22 cellular contexts compared by ENCODE assay signal in genomic region chr22:45535400-45535799, GRCh38. TPM values are rescaled to one million over a fixed set of nuclear protein-coding genes. Genes with fewer than 3 reads are reported as not detected.
DNase-seq lines count a peak whose midpoint lies in the region; ATAC-seq and TF ChIP-seq lines count a peak whose summit lies in the region.
"Had no signal": no experiment of that assay in that cellular context is flagged by ENCODE, and none has a peak within 500 bp of the region (broad histone marks: within the 10 kb centered on the region; RNA-seq: fewer than 3 reads in every experiment).

No MANE protein-coding gene starts in this region.

- TF ChIP-seq CTCF in hepatocyte (IDR thresholded peaks at IDR 0.05; ENCODE audit: poor library complexity), result no peak
- TF ChIP-seq CTCF in dorsolateral prefrontal cortex (IDR thresholded peaks at IDR 0.05 in 54 of 56, conservative IDR thresholded peaks at IDR 0.05 in 2 of 56; ENCODE audit: low read depth in 1 of 56, partially characterized antibody in 56 of 56), result no peak
- TF ChIP-seq CTCF in psoas muscle (IDR thresholded peaks at IDR 0.05), result no peak

- H2AFZ ChIP-seq in hepatocyte, result no peak overlapping the region

- intact Hi-C loops in dorsolateral prefrontal cortex (cut with DNase I) (no loop called here), psoas muscle (cut with DNase I) (no loop called here)

- H3K79me2 ChIP-seq in hepatocyte, result no peaks in the 10 kb centered on the region

- H3K27ac ChIP-seq in hepatocyte (peak overlapping the region; percentile 63), stomach smooth muscle (ENCODE audit: low read length) (peak overlapping the region; percentile 50), dorsolateral prefrontal cortex (no peak overlapping the region), psoas muscle (no peak overlapping the region)

- H3K36me3 ChIP-seq in hepatocyte (replicated peaks; ENCODE audit: insufficient read depth, low read depth) (no peaks in the 10 kb centered on the region), stomach smooth muscle (ENCODE audit: control insufficient read depth in 2 of 2, insufficient read depth in 2 of 2, low read length in 2 of 2) (no peaks in the 10 kb centered on the region), psoas muscle (ENCODE audit: insufficient read depth in 1 of 2, low read depth in 1 of 2) (no peaks in the 10 kb centered on the region)
- H3K36me3 ChIP-seq: adrenal gland, breast epithelium had no signal

- H3K4me3 ChIP-seq in hepatocyte (no peak overlapping the region), stomach smooth muscle (ENCODE audit: low read length in 2 of 2) (no peak overlapping the region), dorsolateral prefrontal cortex (no peak overlapping the region), psoas muscle (no peak overlapping the region)
- H3K4me3 ChIP-seq: adrenal gland, breast epithelium had no signal

- H3K9me3 ChIP-seq in hepatocyte (ENCODE audit: low read depth) (no peaks in the 10 kb centered on the region), stomach smooth muscle (ENCODE audit: control insufficient read depth in 2 of 2, low read length in 2 of 2) (no peaks in the 10 kb centered on the region), psoas muscle (no peaks in the 10 kb centered on the region)
- H3K9me3 ChIP-seq: adrenal gland, breast epithelium had no signal

- H3K4me1 ChIP-seq in hepatocyte (ENCODE audit: insufficient read depth) (peaks cover 53% of the 10 kb centered on the region), stomach smooth muscle (ENCODE audit: control insufficient read depth, insufficient read depth, low read length) (peaks cover 59% of the 10 kb centered on the region), psoas muscle (peaks cover 11% of the 10 kb centered on the region)

- ATAC-seq in psoas muscle, result no peak
- ATAC-seq: activated CD4-positive, CD25-positive, alpha-beta regulatory T cell treated with anti-CD3 and anti-CD28 coated beads, Interleukin-2, amount 50 U/mL, for 24 hours had no signal

- H4K20me1 ChIP-seq in hepatocyte (ENCODE audit: insufficient read depth, poor library complexity, severe bottlenecking), result no peaks in the 10 kb centered on the region

- WGBS in hepatocyte (ENCODE audit: low lambda C conversion rate, missing lambda C conversion rate), result 58% methylated on average over 4 of the region's 4 CpGs
- WGBS in psoas muscle, 3 donors, result 90 to 93% (median 91%) methylated on average over 4 of the region's 4 CpGs

- no peak overlapping the region for H3K9ac ChIP-seq in stomach smooth muscle (ENCODE audit: low read length in 2 of 2)

- DNase-seq in DMS 273 (lab: John Stamatoyannopoulos, UW; ENCODE audit: unreplicated experiment), result peak; percentile 49
- peak; percentile 23 to 27 for DNase-seq in SHP77 (lab: John Stamatoyannopoulos, UW)
- DNase-seq in hepatocyte (ENCODE audit: low spot score), result peak; percentile 31
- DNase-seq in NCI-H2227 (lab: John Stamatoyannopoulos, UW; ENCODE audit: unreplicated experiment), result no peak
- no peak for DNase-seq in dorsolateral prefrontal cortex
- no peak for DNase-seq in inferior parietal cortex (ENCODE audit: extremely low spot score)
- no peak for DNase-seq in psoas muscle
- DNase-seq: activated naive CD4-positive, alpha-beta T cell; activated T-cell treated with anti-CD3 and anti-CD28 coated beads, Interleukin-2, amount 50 U/mL, for 1 hour; adrenal gland; cortex of kidney; foreskin fibroblast; H7; hippocampal formation; KBM-7; MV-4-11; NCI-H187 treated with DMSO at 0.1 percent for 48 hours; NCI-H82; SIG-M5 had no signal

- H3K27me3 ChIP-seq in hepatocyte (no peaks in the 10 kb centered on the region), stomach smooth muscle (ENCODE audit: control insufficient read depth in 1 of 2, insufficient read depth in 2 of 2, low read length in 2 of 2) (no peaks in the 10 kb centered on the region), dorsolateral prefrontal cortex (peaks cover 0 to 3% (median 0%) of the 10 kb centered on the region in 45 donors), psoas muscle (ENCODE audit: insufficient read depth in 3 of 3, low read length in 2 of 3) (peaks cover 0 to 28% (median 0%) of the 10 kb centered on the region in 3 donors)
- H3K27me3 ChIP-seq: adrenal gland, breast epithelium had no signal

- no peaks in the 10 kb centered on the region for H3K9me2 ChIP-seq in hepatocyte (replicated peaks; ENCODE audit: insufficient read depth)

- H3K4me2 ChIP-seq in hepatocyte, result no peak overlapping the region

RNA-seq across cellular contexts. Expression of gene FBLN1, which starts 32.7 kb away (rescaled TPM):
- total RNA-seq in hepatocyte (185 and 201 TPM in 2 replicates), dorsolateral prefrontal cortex (10 to 100 TPM; 11.8 to 74.6 (median 26.0) TPM), psoas muscle (10 to 100 TPM; 19.3 to 95.7 (median 29.3) TPM)
- polyA plus RNA-seq in hepatocyte (669 and 709 TPM in 2 replicates), psoas muscle (10 to 100 TPM; 10.5 to 14.0 (median 12.0) TPM)

Comparison
In these comparisons a context has a peak if more than half of its experiments do, and no peak if none do; other contexts are left out.
1. DNase-seq: peak in DMS 273 (single experiment), SHP77 (2 of 2) and hepatocyte (single experiment); none in NCI-H2227 (single experiment), dorsolateral prefrontal cortex (0 of 10), inferior parietal cortex (single experiment) and psoas muscle (0 of 2).
2. H3K27ac ChIP-seq: peak in hepatocyte (single experiment) and stomach smooth muscle (single experiment); none in dorsolateral prefrontal cortex (0 of 59) and psoas muscle (single experiment).